8 cellular contexts compared by ENCODE assay signal in genomic region chr3:139533781-139534443, GRCh38. TPM values are rescaled to one million over a fixed set of nuclear protein-coding genes. Genes with fewer than 3 reads are reported as not detected.
DNase-seq lines count a peak whose midpoint lies in the region; ATAC-seq and TF ChIP-seq lines count a peak whose summit lies in the region.

No MANE protein-coding gene starts in this region.

- CTCF ChIA-PET in PC-3 (lab: Charles Lee): interaction anchor here (0.9 kb wide), 1 partner anchor 14 kb away, joined by 3 read pairs; no protein-coding TSS in a partner anchor
- CTCF ChIA-PET in activated CD8-positive, alpha-beta T cell treated with anti-CD3 and anti-CD28 coated beads, Interleukin-2, amount 10 ng/mL, durations not matched to agents 7 days and 5 days (lab: Charles Lee): no interaction called here

- H3K9me2 ChIP-seq in PC-3 (replicated peaks; ENCODE audit: low read length): no peaks in the 10 kb centered on the region

- no peaks in the 10 kb centered on the region for H3K36me3 ChIP-seq in BLaER1
- H3K36me3 ChIP-seq in PC-3 (ENCODE audit: low read depth, low read length): no peaks in the 10 kb centered on the region

- H3K27ac ChIP-seq in BLaER1 (0 out of 2 replicates have a peak overlapping the region, but pooled peaks have one; percentile 45), PC-3 (ENCODE audit: low read length) (peak overlapping the region; percentile 81), skin epidermis (peak overlapping the region in 18 of 21 experiments; percentile 7 to 85 (median 67))

- peaks cover 19% of the 10 kb centered on the region for H3K27me3 Mint-ChIP-seq in activated CD8-positive, alpha-beta T cell treated with anti-CD3 and anti-CD28 coated beads, Interleukin-2, amount 10 ng/mL, durations not matched to agents 7 days and 5 days (ENCODE audit: low read depth)

- no peaks in the 10 kb centered on the region for H3K36me3 Mint-ChIP-seq in activated CD8-positive, alpha-beta T cell treated with anti-CD3 and anti-CD28 coated beads, Interleukin-2, amount 10 ng/mL, durations not matched to agents 7 days and 5 days (ENCODE audit: low read depth)

- ATAC-seq in HG02852 (IDR thresholded peaks at IDR 0.05; ENCODE audit: unreplicated experiment) (peak; percentile 37), PC-3 (peak; percentile 66)
- ATAC-seq in activated CD8-positive, alpha-beta T cell treated with anti-CD3 and anti-CD28 coated beads, Interleukin-2, amount 10 ng/mL, durations not matched to agents 7 days and 5 days: no peak

- peak overlapping the region; percentile 55 for H2AFZ ChIP-seq in PC-3 (ENCODE audit: low read length)

- H4K20me1 ChIP-seq in BLaER1 (no peaks in the 10 kb centered on the region), PC-3 (ENCODE audit: low read length) (no peaks in the 10 kb centered on the region)

- H3K9me3 Mint-ChIP-seq in activated CD8-positive, alpha-beta T cell treated with anti-CD3 and anti-CD28 coated beads, Interleukin-2, amount 10 ng/mL, durations not matched to agents 7 days and 5 days (ENCODE audit: insufficient read depth): no peaks in the 10 kb centered on the region

- no TSS peak for BruUV-seq in PC-3 (replicated peaks; lab: Mats Ljungman, UMichigan)

- H3K4me1 Mint-ChIP-seq in activated CD8-positive, alpha-beta T cell treated with anti-CD3 and anti-CD28 coated beads, Interleukin-2, amount 10 ng/mL, durations not matched to agents 7 days and 5 days (ENCODE audit: low read depth): peaks cover 10% of the 10 kb centered on the region

- H3K79me2 ChIP-seq in PC-3 (ENCODE audit: low read length): no peaks in the 10 kb centered on the region

- H3K27me3 ChIP-seq in BLaER1: peaks cover 6% of the 10 kb centered on the region
- no peaks in the 10 kb centered on the region for H3K27me3 ChIP-seq in PC-3 (ENCODE audit: low read length)

- H3K4me3 ChIP-seq in BLaER1 (no peak overlapping the region), PC-3 (ENCODE audit: low read length) (no peak overlapping the region; the same call in 1 of the 2 replicates), fibroblast of villous mesenchyme (ENCODE audit: low read depth, low read length) (no peak overlapping the region), skin epidermis (no peak overlapping the region)

- no peak overlapping the region for H3K4me3 Mint-ChIP-seq in activated CD8-positive, alpha-beta T cell treated with anti-CD3 and anti-CD28 coated beads, Interleukin-2, amount 10 ng/mL, durations not matched to agents 7 days and 5 days

- H3K27ac Mint-ChIP-seq in activated CD8-positive, alpha-beta T cell treated with anti-CD3 and anti-CD28 coated beads, Interleukin-2, amount 10 ng/mL, durations not matched to agents 7 days and 5 days: no peak overlapping the region

- POLR2A ChIA-PET in PC-3 (lab: Charles Lee; ENCODE audit: unreplicated experiment): no interaction called here
- POLR2A ChIA-PET in activated CD8-positive, alpha-beta T cell treated with anti-CD3 and anti-CD28 coated beads, Interleukin-2, amount 10 ng/mL, durations not matched to agents 7 days and 5 days (lab: Charles Lee): no interaction called here

- H3K4me1 ChIP-seq in BLaER1: peaks cover 25% of the 10 kb centered on the region
- H3K4me1 ChIP-seq in PC-3 (ENCODE audit: insufficient read depth, low read length): peaks cover 28% of the 10 kb centered on the region

- no peaks in the 10 kb centered on the region for H3K9me3 ChIP-seq in BLaER1
- H3K9me3 ChIP-seq in PC-3 (ENCODE audit: low read length): no peaks in the 10 kb centered on the region

- TF ChIP-seq CTCF in PC-3 (conservative IDR thresholded peaks at IDR 0.05; ENCODE audit: low read depth, low read length) (no peak), fibroblast of villous mesenchyme (IDR thresholded peaks at IDR 0.05; ENCODE audit: insufficient read depth, low read depth, low read length) (no peak)

- H3K9ac ChIP-seq in BLaER1 (no peak overlapping the region), PC-3 (ENCODE audit: low read length) (no peak overlapping the region)

- intact Hi-C loops in PC-3 (cut with micrococcal nuclease): loop anchor here (2.0 kb wide), 1 partner anchor 25 kb away; no protein-coding TSS in a partner anchor

- H3K4me2 ChIP-seq in BLaER1 (peak overlapping the region; percentile 47), PC-3 (ENCODE audit: low read length) (peak overlapping the region; percentile 70)

- peak; percentile 74 for DNase-seq in PC-3
- DNase-seq in fibroblast of villous mesenchyme (ENCODE audit: low read depth): peak; percentile 81
- DNase-seq in activated CD8-positive, alpha-beta T cell treated with anti-CD3 and anti-CD28 coated beads, Interleukin-2, amount 10 ng/mL, durations not matched to agents 7 days and 5 days: no peak
- DNase-seq in RPMI8226: no peak
- DNase-seq in middle frontal gyrus (ENCODE audit: extremely low spot score, low spot score): no peak

- no peaks in the 10 kb centered on the region for H3F3A ChIP-seq in PC-3 (ENCODE audit: low read length, unreplicated experiment)

RNA-seq across cellular contexts. Expression of gene RBP1, which starts 5.6 kb away (rescaled TPM):
- total RNA-seq in PC-3 (2014; rRNA removed): not detected in 2 replicates
- total RNA-seq in fibroblast of villous mesenchyme: 23.7 and 66.0 TPM in 2 replicates
- not detected for total RNA-seq in activated CD8-positive, alpha-beta T cell treated with anti-CD3 and anti-CD28 coated beads, Interleukin-2, amount 10 ng/mL, durations not matched to agents 7 days and 5 days

RNA-seq across cellular contexts. Expression of gene RBP2, which starts 57.6 kb away (rescaled TPM):
- total RNA-seq in PC-3 (2014; rRNA removed): not detected in 2 replicates
- total RNA-seq in fibroblast of villous mesenchyme: not detected in 2 replicates
- not detected for total RNA-seq in activated CD8-positive, alpha-beta T cell treated with anti-CD3 and anti-CD28 coated beads, Interleukin-2, amount 10 ng/mL, durations not matched to agents 7 days and 5 days

Comparison
In these comparisons a context has a peak if more than half of its experiments do, and no peak if none do; other contexts are left out.
1. DNase-seq: peak in PC-3 (single experiment) and fibroblast of villous mesenchyme (single experiment); none in activated CD8-positive, alpha-beta T cell treated with anti-CD3 and anti-CD28 coated beads, Interleukin-2, amount 10 ng/mL, durations not matched to agents 7 days and 5 days (single experiment), RPMI8226 (single experiment) and middle frontal gyrus (single experiment).
2. RNA of gene RBP1, which starts 5.6 kb away (total RNA-seq): 23.7 to 66.0 TPM in fibroblast of villous mesenchyme; not detected in PC-3 and not detected in activated CD8-positive, alpha-beta T cell treated with anti-CD3 and anti-CD28 coated beads, Interleukin-2, amount 10 ng/mL, durations not matched to agents 7 days and 5 days; every median in the first group is over 10 times any median in the second.
3. Peak in every context shown above with its lines, with median percentiles within 50 percentile points of each other: H3K27ac ChIP-seq.